Comparison of ENCODE assay signal across 1 cellular context in genomic region chr9:69333716-69334115, GRCh38.
TF ChIP-seq lines count a peak whose summit lies in the region.

No MANE protein-coding gene starts in this region.

TF ChIP-seq in H1, 55 proteins besides CTCF, POLR2A, EP300 and RAD21 (continued from another document):
- no peak for TF ChIP-seq RNF2 (IDR thresholded peaks at IDR 0.05; ENCODE audit: borderline replicate concordance, low read depth, low read length, missing control alignments, poor library complexity, severe bottlenecking)
